ENCODE assay signal across 1 cellular context in genomic region chr11:14179126-14179820, GRCh38.
TF ChIP-seq lines count a peak whose summit lies in the region.

No MANE protein-coding gene starts in this region.

TF ChIP-seq in GM23338, 12 proteins besides CTCF, POLR2A, EP300 and RAD21 (continued from another document):
- TF ChIP-seq REST (IDR thresholded peaks at IDR 0.05; ENCODE audit: unreplicated experiment) (no peak), ZNF114 (CRISPR knock-in tag; IDR thresholded peaks at IDR 0.05) (no peak)
